In genomic region chr19:2827840-2828489, GRCh38 we compare ENCODE assay signal across 22 cellular contexts. TPM values are rescaled to one million over a fixed set of nuclear protein-coding genes. Genes with fewer than 3 reads are reported as not detected.
A peak's percentile ranks its signal among the peaks of the same experiment; 100 is the strongest.
DNase-seq lines count a peak whose midpoint lies in the region; ATAC-seq and TF ChIP-seq lines count a peak whose summit lies in the region.
"Had no signal": no experiment of that assay in that cellular context is flagged by ENCODE, and none has a peak within 500 bp of the region (broad histone marks: within the 10 kb centered on the region; RNA-seq: fewer than 3 reads in every experiment).

No MANE protein-coding gene starts in this region.

- peaks cover 0 to 66% (median 49%) of the 10 kb centered on the region in 8 donors for H3K9me3 ChIP-seq in spleen

- intact Hi-C loops in spleen (cut with DNase I; ENCODE audit: low total_unique reads) = no loop called here

- 77 to 88% (median 85%) methylated on average over 13 of the region's 13 CpGs for WGBS in spleen, 5 donors

- H3K9me3 Mint-ChIP-seq in endothelial cell (ENCODE audit: unreplicated experiment) = peaks cover 23% of the 10 kb centered on the region
- peaks cover 19 to 21% of the 10 kb centered on the region in 2 donors for H3K9me3 Mint-ChIP-seq in stimulated activated naive B cell treated with anti-CD40 and anti-IgM and Interleukin-4, amounts not matched to agents 10 μg/mL and 1 μg/mL and 100 μg/mL, for 72 hours

- no peaks in the 10 kb centered on the region for H3K27me3 ChIP-seq in GM06990 (replicated peaks; ENCODE audit: control insufficient read depth, insufficient read depth, low read length)
- H3K27me3 ChIP-seq in spleen (replicated peaks in 1 of 7) = no peaks in the 10 kb centered on the region
- H3K27me3 ChIP-seq: BE2C had no signal

- H3K4me1 ChIP-seq in spleen = no peaks in the 10 kb centered on the region
- H3K4me1 ChIP-seq: A549, BE2C, Caco-2 had no signal

- peak overlapping the region; percentile 84 for H3K4me3 Mint-ChIP-seq in endothelial cell (ENCODE audit: unreplicated experiment)
- no peak overlapping the region for H3K4me3 Mint-ChIP-seq in stimulated activated naive B cell treated with anti-CD40 and anti-IgM and Interleukin-4, amounts not matched to agents 10 μg/mL and 1 μg/mL and 100 μg/mL, for 72 hours
- H3K4me3 Mint-ChIP-seq: CD4-positive, alpha-beta T cell; T-helper 1 cell treated with Interleukin-12 subunit alpha and Interleukin-12 subunit beta and Interleukin-4 antibody, amounts not matched to agents 30 μg/mL and 1 μg/mL, for 36 hours had no signal

- H3K27ac Mint-ChIP-seq in endothelial cell (ENCODE audit: unreplicated experiment) = no peak overlapping the region
- H3K27ac Mint-ChIP-seq in stimulated activated naive B cell treated with anti-CD40 and anti-IgM and Interleukin-4, amounts not matched to agents 10 μg/mL and 1 μg/mL and 100 μg/mL, for 72 hours = peak overlapping the region; percentile 91
- H3K27ac Mint-ChIP-seq: CD4-positive, alpha-beta T cell; T-helper 1 cell treated with Interleukin-12 subunit alpha and Interleukin-12 subunit beta and Interleukin-4 antibody, amounts not matched to agents 30 μg/mL and 1 μg/mL, for 36 hours had no signal

- TF ChIP-seq POLR2A in NB4 (IDR thresholded peaks at IDR 0.05; ENCODE audit: extremely low read depth, insufficient read length) = no peak
- TF ChIP-seq POLR2A in spleen (IDR thresholded peaks at IDR 0.05) = no peak

- peaks cover 69% of the 10 kb centered on the region for H3K36me3 Mint-ChIP-seq in endothelial cell (ENCODE audit: low read depth, unreplicated experiment)
- peaks cover 45 to 46% of the 10 kb centered on the region in 2 donors for H3K36me3 Mint-ChIP-seq in stimulated activated naive B cell treated with anti-CD40 and anti-IgM and Interleukin-4, amounts not matched to agents 10 μg/mL and 1 μg/mL and 100 μg/mL, for 72 hours

- no peak for DNase-seq in GM06990 (ENCODE audit: extremely low read depth, insufficient read length)
- peak; percentile 70 for DNase-seq in NB4 (ENCODE audit: low read depth)
- no peak for DNase-seq in endothelial cell (ENCODE audit: low spot score)
- peak; percentile 37 for DNase-seq in stimulated activated naive B cell treated with anti-CD40 and anti-IgM and Interleukin-4, amounts not matched to agents 10 μg/mL and 1 μg/mL and 100 μg/mL, for 72 hours
- DNase-seq in NCI-H226 = no peak
- no peak for DNase-seq in spleen
- DNase-seq: BE2C; Caco-2; CD4-positive, alpha-beta T cell; DMS 273 treated with DMSO at 0.1 percent for 48 hours; DMS79 treated with DMSO at 0.1 percent for 48 hours; NCI-H1105; NCI-H146; NCI-H2029 treated with DMSO at 0.1 percent for 48 hours; NCI-H345; NCI-H524; NCI-H82; Right ventricle myocardium superior had no signal

- peaks cover 3% of the 10 kb centered on the region for H3K27me3 Mint-ChIP-seq in endothelial cell (ENCODE audit: unreplicated experiment)
- H3K27me3 Mint-ChIP-seq in stimulated activated naive B cell treated with anti-CD40 and anti-IgM and Interleukin-4, amounts not matched to agents 10 μg/mL and 1 μg/mL and 100 μg/mL, for 72 hours = no peaks in the 10 kb centered on the region
- H3K27me3 Mint-ChIP-seq: CD4-positive, alpha-beta T cell had no signal

- H3K4me1 Mint-ChIP-seq in endothelial cell (ENCODE audit: unreplicated experiment) = no peaks in the 10 kb centered on the region
- H3K4me1 Mint-ChIP-seq in stimulated activated naive B cell treated with anti-CD40 and anti-IgM and Interleukin-4, amounts not matched to agents 10 μg/mL and 1 μg/mL and 100 μg/mL, for 72 hours = peaks cover 13 to 14% of the 10 kb centered on the region in 2 donors

- H3K4me3 ChIP-seq in GM06990 (replicated peaks; ENCODE audit: low read depth, low read length) (peak overlapping the region; percentile 31), NB4 (ENCODE audit: low read depth, low read length) (no peak overlapping the region), spleen (no peak overlapping the region)
- H3K4me3 ChIP-seq: A549 had no signal

- ATAC-seq in stimulated activated naive B cell treated with anti-CD40 and anti-IgM and Interleukin-4, amounts not matched to agents 10 μg/mL and 1 μg/mL and 100 μg/mL, for 72 hours (replicated peaks) = peak in 1 of 2 donors; percentile 92
- ATAC-seq in HG03108 (IDR thresholded peaks at IDR 0.05; ENCODE audit: unreplicated experiment) = no peak
- ATAC-seq: A549 had no signal

- TF ChIP-seq CTCF in GM06990 (IDR thresholded peaks at IDR 0.05; ENCODE audit: insufficient read depth, low read length, poor library complexity, severe bottlenecking) = no peak
- no peak for TF ChIP-seq CTCF in NB4 (IDR thresholded peaks at IDR 0.05; ENCODE audit: low read depth, low read length)
- no peak for TF ChIP-seq CTCF in endothelial cell (IDR thresholded peaks at IDR 0.05; ENCODE audit: unreplicated experiment)
- TF ChIP-seq CTCF in spleen (IDR thresholded peaks at IDR 0.05 in 8 of 11, conservative IDR thresholded peaks at IDR 0.05 in 3 of 11) = no peak

- no peaks in the 10 kb centered on the region for H3K36me3 ChIP-seq in GM06990 (ENCODE audit: control insufficient read depth, insufficient read depth, low read length)
- H3K36me3 ChIP-seq in spleen = peaks cover 0 to 70% (median 17%) of the 10 kb centered on the region in 6 donors
- H3K36me3 ChIP-seq: BE2C had no signal

- no peak overlapping the region for H3K27ac ChIP-seq in spleen
- H3K27ac ChIP-seq: A549 had no signal

RNA-seq across cellular contexts. Expression of gene ZNF554, which starts 8.3 kb away (rescaled TPM):
- total RNA-seq in endothelial cell (ENCODE audit: unreplicated experiment) (9.0 TPM), spleen (1 to 10 TPM; 3.6 to 7.1 (median 4.5) TPM)
- polyA plus RNA-seq in spleen = 1 to 10 TPM; 1.4 to 4.0 (median 2.3) TPM

RNA-seq across cellular contexts. Expression of gene ZNF555, which starts 13.3 kb away (rescaled TPM):
- total RNA-seq in endothelial cell (ENCODE audit: unreplicated experiment) (13.9 TPM), spleen (10 to 100 TPM in 2 of 7 donors, 1 to 10 TPM in 5; 5.4 to 10.8 (median 8.3) TPM)
- 1 to 10 TPM; 1.4 to 2.7 (median 2.2) TPM for polyA plus RNA-seq in spleen

RNA-seq across cellular contexts. Expression of gene ZNF556, which starts 39.2 kb away (rescaled TPM):
- total RNA-seq in endothelial cell (ENCODE audit: unreplicated experiment) (not detected), spleen (under 1 TPM in 3 of 7 donors, not detected in 4; 0.22 to 0.27 (median 0.26) TPM)
- polyA plus RNA-seq in spleen = under 1 TPM in 2 of 3 donors, not detected in 1; under 0.01 to 0.02 TPM
- total RNA-seq: CD4-positive, alpha-beta T cell; H4; Right ventricle myocardium superior had no signal
- polyA plus RNA-seq: A549 had no signal

RNA-seq across cellular contexts. Expression of gene THOP1, which starts 42.7 kb away (rescaled TPM):
- 56.8 TPM for total RNA-seq in endothelial cell (ENCODE audit: unreplicated experiment)
- total RNA-seq in spleen = 10 to 100 TPM; 31.0 to 48.8 (median 37.4) TPM
- polyA plus RNA-seq in spleen = 10 to 100 TPM; 55.5 to 96.2 (median 59.0) TPM

RNA-seq across cellular contexts. Expression of gene SGTA, which starts 44.9 kb away (rescaled TPM):
- total RNA-seq in endothelial cell (ENCODE audit: unreplicated experiment) (60.4 TPM), spleen (10 to 100 TPM; 39.7 to 59.7 (median 46.5) TPM)
- polyA plus RNA-seq in spleen = 10 to 100 TPM; 36.5 to 63.0 (median 40.0) TPM

Comparison
In these comparisons a context has a peak if more than half of its experiments do, and no peak if none do; other contexts are left out.
1. DNase-seq: peak in NB4 (single experiment) and stimulated activated naive B cell treated with anti-CD40 and anti-IgM and Interleukin-4, amounts not matched to agents 10 μg/mL and 1 μg/mL and 100 μg/mL, for 72 hours (single experiment); none in GM06990 (single experiment), endothelial cell (single experiment), NCI-H226 (single experiment) and spleen (single experiment).